ENCODE assay signal across 6 cellular contexts in genomic region chr7:15049157-15049556, GRCh38.
"Had no signal": no experiment of that assay in that cellular context is flagged by ENCODE, and none has a peak within 500 bp of the region (broad histone marks: within the 10 kb centered on the region; RNA-seq: fewer than 3 reads in every experiment).

No MANE protein-coding gene starts in this region.

- DNase-seq: IMR-90, KBM-7, KG1 had no signal

- H3K27ac ChIP-seq: HL-60 had no signal

- H3K4me3 ChIP-seq: K562 had no signal

- ATAC-seq: HepG2, K562 had no signal
